11 cellular contexts compared by ENCODE assay signal in genomic region chr2:10325278-10326145, GRCh38. TPM values are rescaled to one million over a fixed set of nuclear protein-coding genes. Genes with fewer than 3 reads are reported as not detected.
A peak's percentile ranks its signal among the peaks of the same experiment; 100 is the strongest.
DNase-seq lines count a peak whose midpoint lies in the region; ATAC-seq and TF ChIP-seq lines count a peak whose summit lies in the region.
"Had no signal": no experiment of that assay in that cellular context is flagged by ENCODE, and none has a peak within 500 bp of the region (broad histone marks: within the 10 kb centered on the region; RNA-seq: fewer than 3 reads in every experiment).

No MANE protein-coding gene starts in this region.

- CTCF ChIA-PET in CD8-positive, alpha-beta T cell (lab: Charles Lee): no interaction called here
- CTCF ChIA-PET in HEK293T (lab: Yijun Ruan, JAX): no interaction called here

- H3K4me1 Mint-ChIP-seq in CD8-positive, alpha-beta T cell (ENCODE audit: low read depth): peaks cover 89% of the 10 kb centered on the region

- no peaks in the 10 kb centered on the region for H3K27me3 Mint-ChIP-seq in CD8-positive, alpha-beta T cell (ENCODE audit: low read depth)

- 61 to 66% methylated on average over 17 of the region's 17 CpGs for WGBS in lung, 2 donors

- TF ChIP-seq CTCF in CD8-positive, alpha-beta T cell (IDR thresholded peaks at IDR 0.05): no peak
- TF ChIP-seq CTCF in lung (IDR thresholded peaks at IDR 0.05; ENCODE audit: control extremely low read depth, extremely low read depth): no peak
- no peak for TF ChIP-seq CTCF in GM20000 (IDR thresholded peaks at IDR 0.05; ENCODE audit: extremely low read depth, missing control alignments)

- no peaks in the 10 kb centered on the region for H3K9me3 ChIP-seq in CD8-positive, alpha-beta T cell (ENCODE audit: low read length)
- H3K9me3 ChIP-seq in lung (ENCODE audit: control insufficient read depth in 2 of 2, insufficient read depth in 1 of 2, low read length in 1 of 2) (no peaks in the 10 kb centered on the region), MG63 (no peaks in the 10 kb centered on the region)

- H3K36me3 ChIP-seq in CD8-positive, alpha-beta T cell (ENCODE audit: insufficient read depth, low read length): no peaks in the 10 kb centered on the region
- no peaks in the 10 kb centered on the region for H3K36me3 ChIP-seq in lung (ENCODE audit: control insufficient read depth in 2 of 2, insufficient read depth in 2 of 2, low read length in 2 of 2)
- peaks cover 27% of the 10 kb centered on the region for H3K36me3 ChIP-seq in MG63

- no peak overlapping the region for H3K4me3 Mint-ChIP-seq in CD8-positive, alpha-beta T cell

- DNase-seq in CD8-positive, alpha-beta T cell: no peak
- DNase-seq in HEK293T (ENCODE audit: extremely low spot score): no peak
- DNase-seq in RPMI8226: peak; percentile 93
- peak; percentile 43 for DNase-seq in lung (ENCODE audit: low spot score)
- DNase-seq in SW480 (ENCODE audit: low spot score): no peak
- DNase-seq in MG63: no peak
- DNase-seq in GM20000 (ENCODE audit: low spot score): no peak
- DNase-seq: left cardiac atrium, NCI-H1930, T-helper 1 cell had no signal

- H3K4me3 ChIP-seq in CD8-positive, alpha-beta T cell (ENCODE audit: low read depth, low read length): no peak overlapping the region
- H3K4me3 ChIP-seq in lung (no peak overlapping the region), MG63 (no peak overlapping the region)

- peaks cover 60% of the 10 kb centered on the region for H3K4me1 ChIP-seq in CD8-positive, alpha-beta T cell (ENCODE audit: insufficient read depth, low read length)
- H3K4me1 ChIP-seq in lung (ENCODE audit: control insufficient read depth in 2 of 2, insufficient read depth in 2 of 2, low read length in 2 of 2): peaks cover 7 to 43% of the 10 kb centered on the region in 2 donors

- POLR2A ChIA-PET in CD8-positive, alpha-beta T cell (lab: Charles Lee): interaction anchor here (7.1 kb wide), 1 partner anchor 21 kb away, joined by 94 read pairs; the partner anchor contains the start of gene HPCAL1
- POLR2A ChIA-PET in HEK293T (lab: Yijun Ruan, JAX): no interaction called here

- H3K27me3 ChIP-seq in CD8-positive, alpha-beta T cell (ENCODE audit: insufficient read depth, low read length): no peaks in the 10 kb centered on the region
- H3K27me3 ChIP-seq in lung (ENCODE audit: control insufficient read depth, insufficient read depth) (no peaks in the 10 kb centered on the region), MG63 (no peaks in the 10 kb centered on the region)

- no peak overlapping the region for H3K27ac ChIP-seq in CD8-positive, alpha-beta T cell (ENCODE audit: low read depth, low read length)
- peak overlapping the region in 1 of 2 donors; percentile 81 for H3K27ac ChIP-seq in lung (ENCODE audit: low read depth in 1 of 2, low read length in 1 of 2)

- intact Hi-C loops in CD8-positive, alpha-beta T cell (cut with DNase I, micrococcal nuclease): no loop called here

- no peaks in the 10 kb centered on the region for H3K9me3 Mint-ChIP-seq in CD8-positive, alpha-beta T cell

- H3K36me3 Mint-ChIP-seq in CD8-positive, alpha-beta T cell: peaks cover 21% of the 10 kb centered on the region

- ATAC-seq in CD8-positive, alpha-beta T cell: no peak
- peak; percentile 58 for ATAC-seq in lung (ENCODE audit: insufficient read depth, low FRiP score)
- ATAC-seq in HG03095 (IDR thresholded peaks at IDR 0.05; ENCODE audit: unreplicated experiment): no peak
- ATAC-seq: left cardiac atrium had no signal

- H3K27ac Mint-ChIP-seq in CD8-positive, alpha-beta T cell: peak overlapping the region; percentile 86

TF ChIP-seq in HEK293T, 16 proteins besides CTCF, POLR2A, EP300 and RAD21:
- TF ChIP-seq, protein P1, sequence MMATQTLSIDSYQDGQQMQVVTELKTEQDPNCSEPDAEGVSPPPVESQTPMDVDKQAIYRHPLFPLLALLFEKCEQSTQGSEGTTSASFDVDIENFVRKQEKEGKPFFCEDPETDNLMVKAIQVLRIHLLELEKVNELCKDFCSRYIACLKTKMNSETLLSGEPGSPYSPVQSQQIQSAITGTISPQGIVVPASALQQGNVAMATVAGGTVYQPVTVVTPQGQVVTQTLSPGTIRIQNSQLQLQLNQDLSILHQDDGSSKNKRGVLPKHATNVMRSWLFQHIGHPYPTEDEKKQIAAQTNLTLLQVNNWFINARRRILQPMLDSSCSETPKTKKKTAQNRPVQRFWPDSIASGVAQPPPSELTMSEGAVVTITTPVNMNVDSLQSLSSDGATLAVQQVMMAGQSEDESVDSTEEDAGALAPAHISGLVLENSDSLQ (IDR thresholded peaks at IDR 0.05): 0 out of 2 replicates have a peak, but pooled peaks have one; percentile 10
- no peak for TF ChIP-seq ARNT (IDR thresholded peaks at IDR 0.05)

RNA-seq across cellular contexts. Expression of gene HPCAL1, which starts 22.8 kb away (rescaled TPM):
- total RNA-seq in CD8-positive, alpha-beta T cell: 10 to 100 TPM; 25.0 to 25.6 TPM
- total RNA-seq in lung: 100 to 1,000 TPM; 122 to 143 TPM
- 100 to 1,000 TPM; 129 to 147 TPM for polyA plus RNA-seq in lung
- 101 and 159 TPM in 2 replicates for total RNA-seq in MG63 (2014; rRNA removed; shearing (Covaris generic); ENCODE audit: low replicate concordance)

Comparison
In these comparisons a context has a peak if more than half of its experiments do, and no peak if none do; other contexts are left out.
1. DNase-seq: peak in RPMI8226 (single experiment) and lung (single experiment); none in CD8-positive, alpha-beta T cell (0 of 7), HEK293T (single experiment), SW480 (single experiment), MG63 (single experiment) and GM20000 (single experiment).